In genomic region chr6:134956676-134957075, GRCh38 we compare ENCODE assay signal across 1 cellular context.
A peak's percentile ranks its signal among the peaks of the same experiment; 100 is the strongest.
TF ChIP-seq lines count a peak whose summit lies in the region.

No MANE protein-coding gene starts in this region.

TF ChIP-seq in GM12878, 131 proteins besides CTCF, POLR2A, EP300 and RAD21:
- TF ChIP-seq, protein P1, sequence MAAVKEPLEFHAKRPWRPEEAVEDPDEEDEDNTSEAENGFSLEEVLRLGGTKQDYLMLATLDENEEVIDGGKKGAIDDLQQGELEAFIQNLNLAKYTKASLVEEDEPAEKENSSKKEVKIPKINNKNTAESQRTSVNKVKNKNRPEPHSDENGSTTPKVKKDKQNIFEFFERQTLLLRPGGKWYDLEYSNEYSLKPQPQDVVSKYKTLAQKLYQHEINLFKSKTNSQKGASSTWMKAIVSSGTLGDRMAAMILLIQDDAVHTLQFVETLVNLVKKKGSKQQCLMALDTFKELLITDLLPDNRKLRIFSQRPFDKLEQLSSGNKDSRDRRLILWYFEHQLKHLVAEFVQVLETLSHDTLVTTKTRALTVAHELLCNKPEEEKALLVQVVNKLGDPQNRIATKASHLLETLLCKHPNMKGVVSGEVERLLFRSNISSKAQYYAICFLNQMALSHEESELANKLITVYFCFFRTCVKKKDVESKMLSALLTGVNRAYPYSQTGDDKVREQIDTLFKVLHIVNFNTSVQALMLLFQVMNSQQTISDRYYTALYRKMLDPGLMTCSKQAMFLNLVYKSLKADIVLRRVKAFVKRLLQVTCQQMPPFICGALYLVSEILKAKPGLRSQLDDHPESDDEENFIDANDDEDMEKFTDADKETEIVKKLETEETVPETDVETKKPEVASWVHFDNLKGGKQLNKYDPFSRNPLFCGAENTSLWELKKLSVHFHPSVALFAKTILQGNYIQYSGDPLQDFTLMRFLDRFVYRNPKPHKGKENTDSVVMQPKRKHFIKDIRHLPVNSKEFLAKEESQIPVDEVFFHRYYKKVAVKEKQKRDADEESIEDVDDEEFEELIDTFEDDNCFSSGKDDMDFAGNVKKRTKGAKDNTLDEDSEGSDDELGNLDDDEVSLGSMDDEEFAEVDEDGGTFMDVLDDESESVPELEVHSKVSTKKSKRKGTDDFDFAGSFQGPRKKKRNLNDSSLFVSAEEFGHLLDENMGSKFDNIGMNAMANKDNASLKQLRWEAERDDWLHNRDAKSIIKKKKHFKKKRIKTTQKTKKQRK (IDR thresholded peaks at IDR 0.05; ENCODE audit: low read depth, low read length): no peak
- peak; percentile 41; the same call in 1 of the 2 replicates for TF ChIP-seq JUNB (IDR thresholded peaks at IDR 0.05)
